Comparison of ENCODE assay signal across 14 cellular contexts in the genomic region with DNA sequence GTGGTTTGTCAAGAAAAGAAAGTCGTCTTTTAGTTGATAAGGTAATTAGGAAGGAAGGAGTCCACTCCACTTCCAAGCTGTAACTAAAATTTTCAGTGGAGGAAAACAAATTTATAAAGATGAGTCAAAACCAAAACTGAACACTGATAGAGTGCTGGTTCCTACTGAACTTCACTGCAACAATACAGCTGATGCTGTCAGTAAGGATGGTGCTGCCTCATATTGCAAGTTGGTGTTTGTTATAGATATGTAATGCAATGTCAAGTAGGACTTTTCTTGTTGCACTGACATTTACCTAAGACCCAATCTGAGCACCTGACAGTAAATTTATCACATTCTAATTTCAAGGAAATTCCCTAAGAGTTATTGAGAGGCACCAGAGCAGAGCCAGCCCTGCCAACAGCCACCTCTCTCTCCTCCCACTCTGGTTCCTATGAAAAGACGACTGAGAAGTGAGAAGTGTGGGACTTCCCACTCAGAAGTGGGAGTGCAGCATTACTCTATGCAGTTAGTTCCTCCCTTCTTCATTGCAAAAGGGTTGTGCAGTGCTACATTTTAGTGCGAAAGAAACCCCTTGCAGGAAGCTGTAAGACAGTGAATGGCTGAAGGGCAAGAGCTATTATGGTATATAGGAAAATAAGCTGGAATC.
"Had no signal": no experiment of that assay in that cellular context is flagged by ENCODE, and none has a peak within 500 bp of the region (broad histone marks: within the 10 kb centered on the region; RNA-seq: fewer than 3 reads in every experiment).

No MANE protein-coding gene starts in this region.

- DNase-seq: activated CD4-positive, alpha-beta memory T cell treated with anti-CD3 and anti-CD28 coated beads, Interleukin-2, amount 10 ng/mL, durations not matched to agents 7 days and 5 days; activated CD4-positive, alpha-beta T cell treated with anti-CD3 and anti-CD28 coated beads for 4 hours; activated gamma-delta T cell; activated T-cell treated with anti-CD3 and anti-CD28 coated beads, Interleukin-2, amount 50 U/mL, for 48 hours; amniotic stem cell; body of pancreas; mesendoderm; psoas muscle; spleen; T-helper 17 cell had no signal

- H3K27me3 ChIP-seq: body of pancreas, spleen, thyroid gland had no signal

- H3K4me3 ChIP-seq: body of pancreas, psoas muscle, spleen, thyroid gland had no signal

- ATAC-seq: body of pancreas, esophagus mucosa, sciatic nerve, T-helper 17 cell, WTC11 had no signal

- H3K36me3 ChIP-seq: spleen, thyroid gland had no signal

- H3K27ac ChIP-seq: body of pancreas, psoas muscle, spleen had no signal

- H3K9me3 ChIP-seq: body of pancreas, psoas muscle, spleen, thyroid gland had no signal

- H3K4me1 ChIP-seq: body of pancreas, spleen had no signal
